1 cellular context compared by ENCODE assay signal in the genomic region with DNA sequence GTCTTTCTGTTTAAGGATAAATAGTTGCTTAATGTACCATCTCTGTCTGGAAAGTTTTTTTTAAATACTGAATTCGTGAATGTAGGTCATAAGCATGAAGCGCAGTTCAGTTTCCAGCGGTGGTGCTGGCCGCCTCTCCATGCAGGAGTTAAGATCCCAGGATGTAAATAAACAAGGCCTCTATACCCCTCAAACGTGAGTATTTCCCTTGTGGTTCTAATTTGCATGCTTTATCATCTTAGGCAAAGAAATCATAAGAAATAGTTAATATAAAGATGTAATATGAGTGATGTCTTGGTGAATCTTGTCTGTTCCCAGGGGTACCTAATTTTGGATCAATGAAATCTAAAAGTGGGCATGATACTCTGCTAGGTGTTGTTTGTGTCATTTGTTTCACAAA.
TF ChIP-seq lines count a peak whose summit lies in the region.

No MANE protein-coding gene starts in this region.

TF ChIP-seq in IMR-90, 13 proteins besides CTCF, POLR2A, EP300 and RAD21:
- TF ChIP-seq SMC3 (IDR thresholded peaks at IDR 0.05; ENCODE audit: low read depth, low read length) (no peak), CHD1 (IDR thresholded peaks at IDR 0.05; ENCODE audit: low read depth, low read length) (no peak), RFX5 (IDR thresholded peaks at IDR 0.05; ENCODE audit: low read depth, low read length) (no peak), MAZ (IDR thresholded peaks at IDR 0.05; ENCODE audit: borderline replicate concordance, low read depth, low read length) (no peak), MXI1 (IDR thresholded peaks at IDR 0.05; ENCODE audit: borderline replicate concordance, low read depth, low read length) (no peak), FOS (IDR thresholded peaks at IDR 0.05; ENCODE audit: low read depth, low read length) (no peak), USF2 (IDR thresholded peaks at IDR 0.05; ENCODE audit: low read depth, low read length) (no peak), NFE2L2 (IDR thresholded peaks at IDR 0.05; ENCODE audit: low read depth, low read length) (no peak)
- TF ChIP-seq, protein P1, sequence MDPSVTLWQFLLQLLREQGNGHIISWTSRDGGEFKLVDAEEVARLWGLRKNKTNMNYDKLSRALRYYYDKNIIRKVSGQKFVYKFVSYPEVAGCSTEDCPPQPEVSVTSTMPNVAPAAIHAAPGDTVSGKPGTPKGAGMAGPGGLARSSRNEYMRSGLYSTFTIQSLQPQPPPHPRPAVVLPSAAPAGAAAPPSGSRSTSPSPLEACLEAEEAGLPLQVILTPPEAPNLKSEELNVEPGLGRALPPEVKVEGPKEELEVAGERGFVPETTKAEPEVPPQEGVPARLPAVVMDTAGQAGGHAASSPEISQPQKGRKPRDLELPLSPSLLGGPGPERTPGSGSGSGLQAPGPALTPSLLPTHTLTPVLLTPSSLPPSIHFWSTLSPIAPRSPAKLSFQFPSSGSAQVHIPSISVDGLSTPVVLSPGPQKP (IDR thresholded peaks at IDR 0.05; ENCODE audit: borderline replicate concordance, low read depth, low read length) = no peak
TF ChIP-seq in IMR-90: peak in this region for 0.
